In the genomic region with DNA sequence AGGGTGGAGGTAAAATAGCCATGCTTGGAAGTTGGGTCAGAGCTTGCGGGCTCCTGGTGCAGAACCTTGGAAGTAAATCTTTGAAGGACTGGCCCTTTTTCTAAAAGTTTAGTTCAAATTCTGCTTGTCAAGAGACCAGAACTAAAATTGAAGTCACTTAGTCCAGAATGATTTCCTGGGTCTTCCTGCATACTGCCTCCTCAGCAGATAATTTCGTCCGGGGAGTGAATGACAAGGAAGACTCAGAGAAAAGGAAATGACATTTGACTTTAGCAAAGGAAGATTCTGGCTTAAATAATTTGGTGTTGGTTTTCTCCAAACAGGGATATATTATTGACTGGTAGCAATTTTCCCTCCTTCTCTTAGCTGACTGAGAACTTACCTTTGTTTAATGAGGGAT, we compare ENCODE assay signal across 8 cellular contexts. TPM values are rescaled to one million over a fixed set of nuclear protein-coding genes. Genes with fewer than 3 reads are reported as not detected.
A peak's percentile ranks its signal among the peaks of the same experiment; 100 is the strongest.
DNase-seq lines count a peak whose midpoint lies in the region; ATAC-seq and TF ChIP-seq lines count a peak whose summit lies in the region.

No MANE protein-coding gene starts in this region.

- 63 to 100% methylated on average over 2 to 3 of the region's 3 CpGs for WGBS in mesodermal cell (ENCODE audit: insufficient coverage in 2 of 2), 2 experiments

- peak overlapping the region; percentile 96 for H3K4me3 Mint-ChIP-seq in stimulated activated naive CD8-positive, alpha-beta T cell treated with anti-CD3 and anti-CD28 coated beads, Interleukin-15, Interleukin-2, amounts not matched to agents 100 ng/mL and 50 ng/mL, for 24 hours

- peak overlapping the region; percentile 97 for H3K4me3 ChIP-seq in brain microvascular endothelial cell (ENCODE audit: low read depth, low read length)
- H3K4me3 ChIP-seq in mesodermal cell (ENCODE audit: extremely low read depth, insufficient read depth, low read length, poor library complexity, severe bottlenecking): peak overlapping the region; percentile 77
- H3K4me3 ChIP-seq in vagina: peak overlapping the region; percentile 94 to 96

- H3K27me3 ChIP-seq in brain microvascular endothelial cell (replicated peaks) (no peaks in the 10 kb centered on the region), vagina (no peaks in the 10 kb centered on the region)

- H3K27me3 Mint-ChIP-seq in stimulated activated naive CD8-positive, alpha-beta T cell treated with anti-CD3 and anti-CD28 coated beads, Interleukin-15, Interleukin-2, amounts not matched to agents 100 ng/mL and 50 ng/mL, for 24 hours: no peaks in the 10 kb centered on the region

- TF ChIP-seq POLR2A in vagina (IDR thresholded peaks at IDR 0.05): no peak

- H3K9me3 ChIP-seq in mesodermal cell (ENCODE audit: control insufficient read depth, low read length) (no peaks in the 10 kb centered on the region), vagina (no peaks in the 10 kb centered on the region)

- intact Hi-C loops in vagina (cut with DNase I): no loop called here

- no peak for DNase-seq in stimulated activated naive CD8-positive, alpha-beta T cell treated with anti-CD3 and anti-CD28 coated beads, Interleukin-15, Interleukin-2, amounts not matched to agents 100 U/mL and 50 U/mL, for 24 hours
- DNase-seq in brain microvascular endothelial cell (no peak), vagina (ENCODE audit: extremely low spot score in 2 of 2) (no peak), cortex of kidney (lab: John Stamatoyannopoulos, UW) (no peak)

- TF ChIP-seq CTCF in brain microvascular endothelial cell (IDR thresholded peaks at IDR 0.05; ENCODE audit: low read depth, low read length, missing control alignments): no peak
- TF ChIP-seq CTCF in vagina (IDR thresholded peaks at IDR 0.05): no peak

- H3K9me3 Mint-ChIP-seq in stimulated activated naive CD8-positive, alpha-beta T cell treated with anti-CD3 and anti-CD28 coated beads, Interleukin-15, Interleukin-2, amounts not matched to agents 100 ng/mL and 50 ng/mL, for 24 hours: no peaks in the 10 kb centered on the region

- in situ Hi-C loops in brain microvascular endothelial cell (cut with HindIII; ENCODE audit: low pct_ligation_motif_present, low sequenced_read_pairs): no loop called here

- no peak for ATAC-seq in stimulated activated naive CD8-positive, alpha-beta T cell treated with anti-CD3 and anti-CD28 coated beads, Interleukin-15, Interleukin-2, amounts not matched to agents 100 U/mL and 50 U/mL, for 24 hours
- ATAC-seq in GM21381 (IDR thresholded peaks at IDR 0.05; ENCODE audit: unreplicated experiment) (no peak), esophagus mucosa (no peak)

- peaks cover 8% of the 10 kb centered on the region for H3K36me3 ChIP-seq in brain microvascular endothelial cell (replicated peaks)
- H3K36me3 ChIP-seq in mesodermal cell (ENCODE audit: control insufficient read depth, insufficient read depth, low read length): peaks cover 31% of the 10 kb centered on the region
- H3K36me3 ChIP-seq in vagina: no peaks in the 10 kb centered on the region

- H3K36me3 Mint-ChIP-seq in stimulated activated naive CD8-positive, alpha-beta T cell treated with anti-CD3 and anti-CD28 coated beads, Interleukin-15, Interleukin-2, amounts not matched to agents 100 ng/mL and 50 ng/mL, for 24 hours (ENCODE audit: low read depth): peaks cover 18% of the 10 kb centered on the region

- H3K4me1 ChIP-seq in mesodermal cell (ENCODE audit: control insufficient read depth, insufficient read depth, low read length, poor library complexity, severe bottlenecking) (no peaks in the 10 kb centered on the region), vagina (peaks cover 47% of the 10 kb centered on the region)

- H3K27ac ChIP-seq in brain microvascular endothelial cell (no peak overlapping the region), mesodermal cell (ENCODE audit: low read depth, low read length, severe bottlenecking) (no peak overlapping the region), vagina (no peak overlapping the region)

- H3K4me1 Mint-ChIP-seq in stimulated activated naive CD8-positive, alpha-beta T cell treated with anti-CD3 and anti-CD28 coated beads, Interleukin-15, Interleukin-2, amounts not matched to agents 100 ng/mL and 50 ng/mL, for 24 hours (ENCODE audit: low read depth): peaks cover 49% of the 10 kb centered on the region

- H3K27ac Mint-ChIP-seq in stimulated activated naive CD8-positive, alpha-beta T cell treated with anti-CD3 and anti-CD28 coated beads, Interleukin-15, Interleukin-2, amounts not matched to agents 100 ng/mL and 50 ng/mL, for 24 hours: peak overlapping the region; percentile 100

RNA-seq across cellular contexts. Expression of gene TM9SF4, which starts 1.2 kb away (rescaled TPM):
- polyA plus RNA-seq in mesodermal cell (2013, experiment 1 of 2): 50.7 TPM
- 39.5 TPM for polyA plus RNA-seq in mesodermal cell (2013, experiment 2 of 2)
- total RNA-seq in vagina (32.2 TPM), esophagus mucosa (42.4 TPM)

RNA-seq across cellular contexts. Expression of gene HCK, which starts 58.7 kb away (rescaled TPM):
- polyA plus RNA-seq in mesodermal cell (2013, experiment 1 of 2): 0.33 TPM
- polyA plus RNA-seq in mesodermal cell (2013, experiment 2 of 2): 0.20 TPM
- total RNA-seq in vagina (10.1 TPM), esophagus mucosa (2.9 TPM)
